ENCODE assay signal across 8 cellular contexts in the genomic region with DNA sequence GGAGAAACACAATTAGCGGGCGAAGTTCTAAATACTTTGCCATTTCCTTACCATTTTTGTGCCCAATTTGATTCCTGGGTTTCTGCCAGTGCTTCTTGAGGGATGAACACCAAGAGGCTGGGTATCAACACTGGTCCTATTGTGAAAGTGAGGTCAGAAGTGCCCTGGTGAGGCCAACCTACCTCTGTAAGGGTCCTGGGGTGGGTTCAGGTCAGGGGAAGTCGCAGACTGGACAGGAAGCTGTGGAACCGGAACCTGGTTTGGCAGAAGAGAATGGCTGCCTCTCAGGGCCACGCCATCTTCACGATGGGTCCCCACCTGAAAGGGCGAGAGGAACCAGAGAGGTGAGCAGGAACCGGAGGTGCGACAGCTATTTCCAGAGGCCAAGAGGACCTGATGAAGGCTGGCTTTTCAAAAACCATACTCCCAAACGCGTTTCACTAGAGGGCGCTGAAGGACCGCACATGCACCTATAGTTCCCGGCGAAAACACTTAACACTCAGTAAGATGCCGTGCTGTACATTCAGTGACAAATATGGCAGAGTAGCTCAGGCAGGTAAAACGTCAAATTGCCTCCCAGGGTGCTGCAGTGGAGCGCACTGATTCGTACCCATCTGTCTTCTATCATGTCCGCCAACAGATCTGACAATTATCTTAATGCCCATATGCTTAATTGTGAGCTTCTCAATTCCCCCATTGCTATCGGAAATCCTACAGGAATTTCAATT.
DNase-seq lines count a peak whose midpoint lies in the region; ATAC-seq and TF ChIP-seq lines count a peak whose summit lies in the region.

No MANE protein-coding gene starts in this region.

- DNase-seq in DND-41: peak; percentile 71
- peak; percentile 72 for DNase-seq in NOMO-1 treated with DMSO at 0.1 percent for 48 hours (lab: John Stamatoyannopoulos, UW; ENCODE audit: unreplicated experiment)
- peak; percentile 11 for DNase-seq in activated T-cell treated with anti-CD3 and anti-CD28 coated beads, Interleukin-2, amount 50 U/mL, for 4 hours
- DNase-seq in foreskin fibroblast: peak; percentile 66 to 90
- DNase-seq in nucleus accumbens (lab: John Stamatoyannopoulos, UW): peak in 55 of 56 donors; percentile 6 to 92 (median 69)
- peak; percentile 15 for DNase-seq in thoracic aorta (ENCODE audit: low spot score)

- H3K4me3 Mint-ChIP-seq in activated T-cell treated with anti-CD3 and anti-CD28 coated beads, Interleukin-2, amount 50 U/mL, for 4 hours: no peak overlapping the region

- peaks cover 11% of the 10 kb centered on the region; the same call in 1 of the 2 replicates for H3K36me3 ChIP-seq in DND-41 (ENCODE audit: insufficient read depth, low read length)
- H3K36me3 ChIP-seq in thoracic aorta: peaks cover 17% of the 10 kb centered on the region

- no peak overlapping the region for H3K9ac ChIP-seq in DND-41 (ENCODE audit: low read depth, low read length)

- no peaks in the 10 kb centered on the region for H4K20me1 ChIP-seq in DND-41 (ENCODE audit: insufficient read depth, low read length)

- H3K4me3 ChIP-seq in DND-41 (ENCODE audit: low read depth in 1 of 2, low read length in 2 of 2) (no peak overlapping the region), foreskin fibroblast (ENCODE audit: low read depth in 1 of 2, low read length in 2 of 2) (no peak overlapping the region), thoracic aorta (peak overlapping the region; percentile 48)

- peak; percentile 96 for TF ChIP-seq RAD21 in Ishikawa (IDR thresholded peaks at IDR 0.05; ENCODE audit: low read depth)

- no peaks in the 10 kb centered on the region for H3K36me3 Mint-ChIP-seq in activated T-cell treated with anti-CD3 and anti-CD28 coated beads, Interleukin-2, amount 50 U/mL, for 4 hours (ENCODE audit: insufficient read depth)

- no peak for TF ChIP-seq EP300 in Ishikawa (IDR thresholded peaks at IDR 0.05; ENCODE audit: borderline replicate concordance)

- H3K4me1 ChIP-seq in DND-41 (ENCODE audit: insufficient read depth, low read length) (no peaks in the 10 kb centered on the region), thoracic aorta (ENCODE audit: control insufficient read depth in 1 of 2, low read depth in 2 of 2) (peaks cover 9% of the 10 kb centered on the region in 2 donors)

- no peaks in the 10 kb centered on the region for H3K79me2 ChIP-seq in DND-41 (ENCODE audit: insufficient read depth, low read length)

- H3K4me1 Mint-ChIP-seq in activated T-cell treated with anti-CD3 and anti-CD28 coated beads, Interleukin-2, amount 50 U/mL, for 4 hours (ENCODE audit: low read depth): no peaks in the 10 kb centered on the region

- H3K27me3 ChIP-seq in DND-41 (ENCODE audit: insufficient read depth, low read length, poor library complexity) (no peaks in the 10 kb centered on the region), thoracic aorta (replicated peaks; ENCODE audit: insufficient read depth) (no peaks in the 10 kb centered on the region)

- peak; percentile 84 for TF ChIP-seq CTCF in DND-41 (IDR thresholded peaks at IDR 0.05; ENCODE audit: borderline replicate concordance, extremely low read depth, low read length, poor library complexity, severe bottlenecking)
- peak; percentile 74 for TF ChIP-seq CTCF in foreskin fibroblast (IDR thresholded peaks at IDR 0.05; ENCODE audit: low read depth, low read length)
- peak; percentile 72 for TF ChIP-seq CTCF in thoracic aorta (IDR thresholded peaks at IDR 0.05)

- no peak overlapping the region for H3K4me2 ChIP-seq in DND-41 (ENCODE audit: insufficient read depth, low read length)

- H3K27me3 Mint-ChIP-seq in activated T-cell treated with anti-CD3 and anti-CD28 coated beads, Interleukin-2, amount 50 U/mL, for 4 hours (ENCODE audit: low read depth): no peaks in the 10 kb centered on the region

- peak; percentile 92 for ATAC-seq in DND-41 (ENCODE audit: insufficient read depth, low read depth)
- peak; percentile 67 for ATAC-seq in GM21723 (IDR thresholded peaks at IDR 0.05; ENCODE audit: unreplicated experiment)
- ATAC-seq in activated T-cell treated with anti-CD3 and anti-CD28 coated beads, Interleukin-2, amount 50 U/mL, for 4 hours: peak in 1 of 2 donors; percentile 46
- ATAC-seq in thoracic aorta (ENCODE audit: insufficient number of reproducible peaks, low FRiP score, low read depth): peak; percentile 79

- peak overlapping the region; percentile 58; the same call in 1 of the 2 replicates for H2AFZ ChIP-seq in DND-41 (ENCODE audit: low read depth, low read length)

- H3K27ac ChIP-seq in DND-41 (ENCODE audit: low read length) (no peak overlapping the region), thoracic aorta (no peak overlapping the region)

- H3K9me3 Mint-ChIP-seq in activated T-cell treated with anti-CD3 and anti-CD28 coated beads, Interleukin-2, amount 50 U/mL, for 4 hours: no peaks in the 10 kb centered on the region

- H3K9me3 ChIP-seq in DND-41 (ENCODE audit: insufficient read depth, low read length, severe bottlenecking) (no peaks in the 10 kb centered on the region), thoracic aorta (no peaks in the 10 kb centered on the region)

TF ChIP-seq in Ishikawa, 13 proteins besides CTCF, POLR2A, EP300 and RAD21:
- TF ChIP-seq, protein P1, sequence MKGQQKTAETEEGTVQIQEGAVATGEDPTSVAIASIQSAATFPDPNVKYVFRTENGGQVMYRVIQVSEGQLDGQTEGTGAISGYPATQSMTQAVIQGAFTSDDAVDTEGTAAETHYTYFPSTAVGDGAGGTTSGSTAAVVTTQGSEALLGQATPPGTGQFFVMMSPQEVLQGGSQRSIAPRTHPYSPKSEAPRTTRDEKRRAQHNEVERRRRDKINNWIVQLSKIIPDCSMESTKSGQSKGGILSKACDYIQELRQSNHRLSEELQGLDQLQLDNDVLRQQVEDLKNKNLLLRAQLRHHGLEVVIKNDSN (IDR thresholded peaks at IDR 0.05): no peak
- TF ChIP-seq TAF1 (IDR thresholded peaks at IDR 0.05; ENCODE audit: low read depth): no peak
- no peak for TF ChIP-seq TEAD4 (IDR thresholded peaks at IDR 0.05)
- TF ChIP-seq CREB1 (IDR thresholded peaks at IDR 0.05; ENCODE audit: low read depth): no peak
- TF ChIP-seq CEBPB (IDR thresholded peaks at IDR 0.05): no peak
- no peak for TF ChIP-seq FOXM1 (IDR thresholded peaks at IDR 0.05; ENCODE audit: borderline replicate concordance, low read depth)
- TF ChIP-seq, protein P2, sequence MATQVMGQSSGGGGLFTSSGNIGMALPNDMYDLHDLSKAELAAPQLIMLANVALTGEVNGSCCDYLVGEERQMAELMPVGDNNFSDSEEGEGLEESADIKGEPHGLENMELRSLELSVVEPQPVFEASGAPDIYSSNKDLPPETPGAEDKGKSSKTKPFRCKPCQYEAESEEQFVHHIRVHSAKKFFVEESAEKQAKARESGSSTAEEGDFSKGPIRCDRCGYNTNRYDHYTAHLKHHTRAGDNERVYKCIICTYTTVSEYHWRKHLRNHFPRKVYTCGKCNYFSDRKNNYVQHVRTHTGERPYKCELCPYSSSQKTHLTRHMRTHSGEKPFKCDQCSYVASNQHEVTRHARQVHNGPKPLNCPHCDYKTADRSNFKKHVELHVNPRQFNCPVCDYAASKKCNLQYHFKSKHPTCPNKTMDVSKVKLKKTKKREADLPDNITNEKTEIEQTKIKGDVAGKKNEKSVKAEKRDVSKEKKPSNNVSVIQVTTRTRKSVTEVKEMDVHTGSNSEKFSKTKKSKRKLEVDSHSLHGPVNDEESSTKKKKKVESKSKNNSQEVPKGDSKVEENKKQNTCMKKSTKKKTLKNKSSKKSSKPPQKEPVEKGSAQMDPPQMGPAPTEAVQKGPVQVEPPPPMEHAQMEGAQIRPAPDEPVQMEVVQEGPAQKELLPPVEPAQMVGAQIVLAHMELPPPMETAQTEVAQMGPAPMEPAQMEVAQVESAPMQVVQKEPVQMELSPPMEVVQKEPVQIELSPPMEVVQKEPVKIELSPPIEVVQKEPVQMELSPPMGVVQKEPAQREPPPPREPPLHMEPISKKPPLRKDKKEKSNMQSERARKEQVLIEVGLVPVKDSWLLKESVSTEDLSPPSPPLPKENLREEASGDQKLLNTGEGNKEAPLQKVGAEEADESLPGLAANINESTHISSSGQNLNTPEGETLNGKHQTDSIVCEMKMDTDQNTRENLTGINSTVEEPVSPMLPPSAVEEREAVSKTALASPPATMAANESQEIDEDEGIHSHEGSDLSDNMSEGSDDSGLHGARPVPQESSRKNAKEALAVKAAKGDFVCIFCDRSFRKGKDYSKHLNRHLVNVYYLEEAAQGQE (IDR thresholded peaks at IDR 0.05; ENCODE audit: low read depth): no peak

Comparison
In these comparisons a context has a peak if more than half of its experiments do, and no peak if none do; other contexts are left out.
1. DNase-seq: peak in every context shown above with its lines; median percentile 78 in foreskin fibroblast; 72 in NOMO-1 treated with DMSO at 0.1 percent for 48 hours; 71 in DND-41; 69 in nucleus accumbens; 15 in thoracic aorta; 11 in activated T-cell treated with anti-CD3 and anti-CD28 coated beads, Interleukin-2, amount 50 U/mL, for 4 hours.